ENCODE assay signal across 14 cellular contexts in the genomic region with DNA sequence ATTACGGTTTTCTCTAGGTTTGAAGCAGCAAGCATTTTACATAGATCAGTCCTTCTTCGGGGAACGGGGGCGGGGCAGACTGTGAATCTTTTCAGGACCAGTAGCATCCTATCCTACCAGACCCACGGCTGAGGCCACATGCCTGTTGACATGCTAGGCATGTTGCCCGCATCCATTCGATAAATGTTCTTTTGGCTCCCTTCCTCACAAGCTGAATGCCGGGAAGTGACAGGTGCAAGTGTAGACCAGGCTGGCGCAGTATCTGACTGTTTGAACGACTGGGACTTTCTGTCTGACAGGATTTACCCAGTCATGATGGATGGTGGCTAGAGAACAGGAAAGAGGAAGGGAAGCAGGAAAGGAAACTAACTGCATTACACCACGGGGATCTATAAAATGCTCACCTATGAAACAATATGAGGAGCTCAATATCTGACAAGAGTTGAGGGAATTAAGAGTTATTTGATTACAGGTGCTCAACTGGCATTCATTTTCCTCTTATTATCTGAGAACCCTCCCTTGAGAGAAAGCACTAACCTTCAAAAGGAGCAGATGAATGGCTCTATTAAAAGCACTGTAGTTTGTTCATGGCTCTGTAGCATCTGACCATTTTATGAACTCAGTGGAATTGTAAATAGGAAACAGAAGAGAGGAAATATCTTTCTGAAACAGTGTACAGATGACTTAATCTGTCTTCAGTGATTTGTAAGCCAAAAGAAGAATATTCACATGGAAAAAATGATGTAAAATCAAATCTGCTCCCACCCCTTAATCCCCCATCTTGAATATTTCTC.
DNase-seq lines count a peak whose midpoint lies in the region; ATAC-seq and TF ChIP-seq lines count a peak whose summit lies in the region.
"Had no signal": no experiment of that assay in that cellular context is flagged by ENCODE, and none has a peak within 500 bp of the region (broad histone marks: within the 10 kb centered on the region; RNA-seq: fewer than 3 reads in every experiment).

No MANE protein-coding gene starts in this region.

- H3K36me3 Mint-ChIP-seq in CD8-positive, alpha-beta T cell = no peaks in the 10 kb centered on the region
- H3K36me3 Mint-ChIP-seq: activated naive CD8-positive, alpha-beta T cell treated with anti-CD3 and anti-CD28 coated beads, Interleukin-2, amount 10 ng/mL, durations not matched to agents 7 days and 5 days; naive B cell had no signal

- 75% methylated on average over 11 of the region's 11 CpGs for WGBS in right cardiac atrium

- intact Hi-C loops in head of caudate nucleus (cut with DNase I) (no loop called here), right cardiac atrium (cut with DNase I) (no loop called here)
- intact Hi-C loops in CD8-positive, alpha-beta T cell (cut with DNase I, micrococcal nuclease) = no loop called here

- no peaks in the 10 kb centered on the region for H3K36me3 ChIP-seq in skeletal muscle satellite cell (ENCODE audit: insufficient read depth, low read length)
- H3K36me3 ChIP-seq in CD8-positive, alpha-beta T cell (ENCODE audit: insufficient read depth, low read length) = no peaks in the 10 kb centered on the region

- CTCF ChIA-PET in CD8-positive, alpha-beta T cell (lab: Charles Lee) = no interaction called here

- H3K9ac ChIP-seq in skeletal muscle satellite cell (ENCODE audit: low read depth, low read length) = no peak overlapping the region

- no peaks in the 10 kb centered on the region for H3K27me3 Mint-ChIP-seq in CD8-positive, alpha-beta T cell (ENCODE audit: low read depth)
- H3K27me3 Mint-ChIP-seq: activated CD4-positive, alpha-beta memory T cell treated with anti-CD3 and anti-CD28 coated beads, Interleukin-2, amount 10 ng/mL, durations not matched to agents 7 days and 5 days; activated naive CD8-positive, alpha-beta T cell treated with anti-CD3 and anti-CD28 coated beads, Interleukin-2, amount 10 ng/mL, durations not matched to agents 7 days and 5 days had no signal

- no peak overlapping the region for H3K27ac Mint-ChIP-seq in CD8-positive, alpha-beta T cell
- H3K27ac Mint-ChIP-seq: activated CD4-positive, alpha-beta memory T cell treated with anti-CD3 and anti-CD28 coated beads, Interleukin-2, amount 10 ng/mL, durations not matched to agents 7 days and 5 days; activated naive CD8-positive, alpha-beta T cell treated with anti-CD3 and anti-CD28 coated beads, Interleukin-2, amount 10 ng/mL, durations not matched to agents 7 days and 5 days; naive B cell had no signal

- H3K4me3 ChIP-seq in skeletal muscle satellite cell (ENCODE audit: low read length) = no peak overlapping the region
- H3K4me3 ChIP-seq in CD8-positive, alpha-beta T cell (ENCODE audit: low read depth, low read length) = no peak overlapping the region
- H3K4me3 ChIP-seq in right cardiac atrium (ENCODE audit: low read length) = no peak overlapping the region

- ATAC-seq in CD8-positive, alpha-beta T cell = no peak
- ATAC-seq in right cardiac atrium (no peak), HG03565 (IDR thresholded peaks at IDR 0.05; ENCODE audit: unreplicated experiment) (no peak)

- no peaks in the 10 kb centered on the region for H3K27me3 ChIP-seq in skeletal muscle satellite cell (ENCODE audit: control insufficient read depth, insufficient read depth, low read length)
- no peaks in the 10 kb centered on the region for H3K27me3 ChIP-seq in CD8-positive, alpha-beta T cell (ENCODE audit: insufficient read depth, low read length)
- H3K27me3 ChIP-seq in right cardiac atrium (ENCODE audit: control insufficient read depth, insufficient read depth) = no peaks in the 10 kb centered on the region

- H3K4me1 ChIP-seq in skeletal muscle satellite cell (ENCODE audit: control insufficient read depth, insufficient read depth, low read length) (peaks cover 6% of the 10 kb centered on the region), right cardiac atrium (ENCODE audit: control insufficient read depth, insufficient read depth, low read length) (no peaks in the 10 kb centered on the region)
- no peaks in the 10 kb centered on the region for H3K4me1 ChIP-seq in CD8-positive, alpha-beta T cell (ENCODE audit: insufficient read depth, low read length)

- H3K4me3 Mint-ChIP-seq in CD8-positive, alpha-beta T cell = no peak overlapping the region
- H3K4me3 Mint-ChIP-seq: activated CD4-positive, alpha-beta memory T cell treated with anti-CD3 and anti-CD28 coated beads, Interleukin-2, amount 10 ng/mL, durations not matched to agents 7 days and 5 days; activated naive CD8-positive, alpha-beta T cell treated with anti-CD3 and anti-CD28 coated beads, Interleukin-2, amount 10 ng/mL, durations not matched to agents 7 days and 5 days had no signal

- H3K9me3 ChIP-seq in skeletal muscle satellite cell (replicated peaks; ENCODE audit: low read length) (no peaks in the 10 kb centered on the region), right cardiac atrium (ENCODE audit: control insufficient read depth, low read length) (no peaks in the 10 kb centered on the region)
- peaks cover 6% of the 10 kb centered on the region for H3K9me3 ChIP-seq in CD8-positive, alpha-beta T cell (ENCODE audit: low read length)

- DNase-seq in NCI-H146 treated with DMSO at 0.1 percent for 48 hours (lab: John Stamatoyannopoulos, UW; ENCODE audit: unreplicated experiment) (peak; percentile 6), NCI-H748 treated with DMSO at 0.1 percent for 48 hours (lab: John Stamatoyannopoulos, UW) (peak; percentile 83), head of caudate nucleus (peak in 40 of 42 donors; percentile 8 to 78 (median 41)), right cardiac atrium (no peak), GM19238 (ENCODE audit: insufficient read length, low spot score) (no peak)
- DNase-seq in CD8-positive, alpha-beta T cell = no peak
- DNase-seq: activated CD4-positive, alpha-beta memory T cell treated with anti-CD3 and anti-CD28 coated beads, Interleukin-2, amount 10 ng/mL, durations not matched to agents 7 days and 5 days; activated naive CD8-positive, alpha-beta T cell treated with anti-CD3 and anti-CD28 coated beads, Interleukin-2, amount 10 ng/mL, durations not matched to agents 7 days and 5 days; naive B cell; NCI-H1048; stimulated activated CD4-positive, alpha-beta T cell treated with anti-CD3 and anti-CD28 coated beads, Interleukin-2, amount 100 ng/mL, for 48 hours; T-helper 1 cell had no signal

- POLR2A ChIA-PET in CD8-positive, alpha-beta T cell (lab: Charles Lee) = no interaction called here

- H3K4me2 ChIP-seq in skeletal muscle satellite cell (ENCODE audit: low read length) = peak overlapping the region; percentile 60

- H3K27ac ChIP-seq in CD8-positive, alpha-beta T cell (ENCODE audit: low read depth, low read length) = no peak overlapping the region
- no peak overlapping the region for H3K27ac ChIP-seq in right cardiac atrium (ENCODE audit: low read length)

- H3K9me3 Mint-ChIP-seq in CD8-positive, alpha-beta T cell = peaks cover 3% of the 10 kb centered on the region

- TF ChIP-seq CTCF in CD8-positive, alpha-beta T cell (IDR thresholded peaks at IDR 0.05) = no peak

- H3K4me1 Mint-ChIP-seq in CD8-positive, alpha-beta T cell (ENCODE audit: low read depth) = no peaks in the 10 kb centered on the region
- H3K4me1 Mint-ChIP-seq: activated CD4-positive, alpha-beta memory T cell treated with anti-CD3 and anti-CD28 coated beads, Interleukin-2, amount 10 ng/mL, durations not matched to agents 7 days and 5 days; activated naive CD8-positive, alpha-beta T cell treated with anti-CD3 and anti-CD28 coated beads, Interleukin-2, amount 10 ng/mL, durations not matched to agents 7 days and 5 days had no signal

Comparison
In these comparisons a context has a peak if more than half of its experiments do, and no peak if none do; other contexts are left out.
1. DNase-seq: peak in NCI-H146 treated with DMSO at 0.1 percent for 48 hours (single experiment), NCI-H748 treated with DMSO at 0.1 percent for 48 hours (single experiment) and head of caudate nucleus (40 of 42); none in CD8-positive, alpha-beta T cell (0 of 7), right cardiac atrium (0 of 3) and GM19238 (single experiment).